ENCODE assay signal across 19 cellular contexts in the genomic region with DNA sequence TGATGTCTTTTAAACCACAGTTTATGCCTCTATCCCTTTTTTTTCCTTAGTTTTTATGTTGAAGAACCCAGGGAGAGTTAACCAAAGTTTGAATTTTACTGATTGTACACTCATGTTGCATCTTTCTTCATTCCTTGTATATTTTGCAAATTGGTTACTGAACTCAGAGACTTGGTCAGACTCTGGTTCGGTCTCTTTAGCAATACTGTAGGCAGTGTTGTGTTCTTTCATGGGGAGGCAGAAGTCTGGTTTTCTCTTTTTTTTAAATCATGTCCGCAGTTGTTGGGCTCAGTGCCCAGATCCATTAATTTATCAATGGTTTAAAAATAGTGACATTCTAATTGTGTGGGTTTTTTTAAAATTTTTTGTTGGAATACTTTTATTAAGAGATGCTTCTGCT. TPM values are rescaled to one million over a fixed set of nuclear protein-coding genes. Genes with fewer than 3 reads are reported as not detected.
A peak's percentile ranks its signal among the peaks of the same experiment; 100 is the strongest.
DNase-seq lines count a peak whose midpoint lies in the region; ATAC-seq, FAIRE-seq and TF ChIP-seq lines count a peak whose summit lies in the region.
"Had no signal": no experiment of that assay in that cellular context is flagged by ENCODE, and none has a peak within 500 bp of the region (broad histone marks: within the 10 kb centered on the region; RNA-seq: fewer than 3 reads in every experiment).

No MANE protein-coding gene starts in this region.

- H3K4me1 ChIP-seq in right lobe of liver (peaks cover 2 to 29% (median 11%) of the 10 kb centered on the region in 4 donors), HepG2 (ENCODE audit: insufficient read depth, low read length) (0 out of 2 replicates have a peak, but pooled peaks cover 10% of the 10 kb centered on the region), stomach (peaks cover 17 to 96% (median 65%) of the 10 kb centered on the region in 4 donors)
- peaks cover 0 to 6% of the 10 kb centered on the region in 2 donors for H3K4me1 ChIP-seq in naive thymus-derived CD4-positive, alpha-beta T cell (ENCODE audit: control insufficient read depth in 2 of 2, insufficient read depth in 2 of 2, low read length in 2 of 2)
- H3K4me1 ChIP-seq: neural progenitor cell had no signal

- no peak overlapping the region for H2AFZ ChIP-seq in HepG2 (ENCODE audit: low read length)
- H2AFZ ChIP-seq: neural progenitor cell had no signal

- H3K4me3 Mint-ChIP-seq in central memory CD8-positive, alpha-beta T cell: no peak overlapping the region
- peak overlapping the region in 2 of 10 donors; percentile 14 to 17 for H3K4me3 Mint-ChIP-seq in naive thymus-derived CD4-positive, alpha-beta T cell
- H3K4me3 Mint-ChIP-seq: CD4-positive, CD25-positive, alpha-beta regulatory T cell; endodermal cell; neural progenitor cell had no signal

- H3K27ac ChIP-seq in right lobe of liver (no peak overlapping the region), HepG2 (ENCODE audit: extremely low read length, insufficient read depth, low read length) (no peak overlapping the region), stomach (no peak overlapping the region)
- no peak overlapping the region for H3K27ac ChIP-seq in naive thymus-derived CD4-positive, alpha-beta T cell (ENCODE audit: low read depth, low read length)
- H3K27ac ChIP-seq: ascending aorta, neural progenitor cell, RWPE1 had no signal

- no TSS peak for BruUV-seq in HepG2 (replicated peaks; lab: Mats Ljungman, UMichigan)

- TF ChIP-seq CTCF in right lobe of liver (IDR thresholded peaks at IDR 0.05): no peak
- TF ChIP-seq CTCF in HepG2 (CRISPR knock-in tag; IDR thresholded peaks at IDR 0.05): no peak
- no peak for TF ChIP-seq CTCF in stomach (IDR thresholded peaks at IDR 0.05)

- H3K9me3 Mint-ChIP-seq in central memory CD8-positive, alpha-beta T cell: no peaks in the 10 kb centered on the region
- no peaks in the 10 kb centered on the region for H3K9me3 Mint-ChIP-seq in naive thymus-derived CD4-positive, alpha-beta T cell
- H3K9me3 Mint-ChIP-seq: CD4-positive, CD25-positive, alpha-beta regulatory T cell; endodermal cell had no signal

- DNase-seq in right lobe of liver (no peak), HepG2 (ENCODE audit: low spot score) (no peak), stomach (no peak), NCI-H524 treated with DMSO at 0.1 percent for 48 hours (lab: John Stamatoyannopoulos, UW) (no peak), T1000 (lab: John Stamatoyannopoulos, UW) (no peak)
- no peak for DNase-seq in central memory CD8-positive, alpha-beta T cell (ENCODE audit: low spot score in 2 of 2)
- no peak for DNase-seq in naive thymus-derived CD4-positive, alpha-beta T cell
- DNase-seq: CD4-positive, CD25-positive, alpha-beta regulatory T cell; DMS79 treated with DMSO at 0.1 percent for 48 hours; endodermal cell; kidney; mesendoderm; NCI-H1092; NCI-H2081 treated with DMSO at 0.1 percent for 48 hours had no signal

- H3K27ac Mint-ChIP-seq in central memory CD8-positive, alpha-beta T cell (ENCODE audit: low read depth): peak overlapping the region; percentile 70
- H3K27ac Mint-ChIP-seq in naive thymus-derived CD4-positive, alpha-beta T cell: peak overlapping the region in 6 of 9 donors; percentile 12 to 66 (median 28)
- H3K27ac Mint-ChIP-seq: endodermal cell, neural progenitor cell had no signal

- no peaks in the 10 kb centered on the region for H3K27me3 ChIP-seq in right lobe of liver
- H3K27me3 ChIP-seq in HepG2 (ENCODE audit: control insufficient read depth in 1 of 2, insufficient read depth in 2 of 2, low read length in 2 of 2): no peaks in the 10 kb centered on the region
- H3K27me3 ChIP-seq in naive thymus-derived CD4-positive, alpha-beta T cell (ENCODE audit: control insufficient read depth in 2 of 2, insufficient read depth in 2 of 2, low read length in 2 of 2): no peaks in the 10 kb centered on the region
- H3K27me3 ChIP-seq in stomach: no peaks in the 10 kb centered on the region
- H3K27me3 ChIP-seq: ascending aorta, neural progenitor cell had no signal

- H3K27me3 Mint-ChIP-seq in central memory CD8-positive, alpha-beta T cell: no peaks in the 10 kb centered on the region
- H3K27me3 Mint-ChIP-seq in naive thymus-derived CD4-positive, alpha-beta T cell: no peaks in the 10 kb centered on the region
- H3K27me3 Mint-ChIP-seq: CD4-positive, CD25-positive, alpha-beta regulatory T cell had no signal

- 18% methylated on average over 2 of the region's 2 CpGs for WGBS in right lobe of liver (ENCODE audit: insufficient coverage, low coverage, low lambda C conversion rate, missing lambda C conversion rate)
- WGBS in HepG2 (ENCODE audit: low lambda C conversion rate): 95% methylated on average over 2 of the region's 2 CpGs
- WGBS in stomach, 5 donors: 21 to 33% (median 25%) methylated on average over 2 of the region's 2 CpGs

- POLR2A ChIA-PET in HepG2 (lab: Yijun Ruan, JAX): no interaction called here
- POLR2A ChIA-PET in naive thymus-derived CD4-positive, alpha-beta T cell (lab: Charles Lee): no interaction called here

- TF ChIP-seq RAD21 in HepG2 (CRISPR knock-in tag; IDR thresholded peaks at IDR 0.05): no peak

- intact Hi-C loops in right lobe of liver (cut with DNase I) (no loop called here), HepG2 (cut with micrococcal nuclease; ENCODE audit: unreplicated experiment) (no loop called here), stomach (cut with DNase I; ENCODE audit: low total_unique reads) (no loop called here)
- intact Hi-C loops in naive thymus-derived CD4-positive, alpha-beta T cell (cut with micrococcal nuclease): no loop called here

- H3K36me3 ChIP-seq in right lobe of liver (no peaks in the 10 kb centered on the region), HepG2 (replicated peaks in 1 of 2; ENCODE audit: control insufficient read depth in 1 of 2, insufficient read depth in 2 of 2, low read length in 2 of 2) (0 out of 5 replicates have a peak, but pooled peaks cover 0 to 5% of the 10 kb centered on the region in 2 experiments), stomach (no peaks in the 10 kb centered on the region)
- no peaks in the 10 kb centered on the region for H3K36me3 ChIP-seq in naive thymus-derived CD4-positive, alpha-beta T cell (ENCODE audit: control insufficient read depth in 2 of 3, insufficient read depth in 3 of 3, low read length in 3 of 3)
- H3K36me3 ChIP-seq: ascending aorta, neural progenitor cell had no signal

- peaks cover 95% of the 10 kb centered on the region for H3K79me2 ChIP-seq in HepG2 (ENCODE audit: insufficient read depth, low read length)

- no peak overlapping the region for H3K4me2 ChIP-seq in HepG2 (ENCODE audit: low read depth, low read length)
- H3K4me2 ChIP-seq: neural progenitor cell had no signal

- H4K20me1 ChIP-seq in HepG2 (ENCODE audit: insufficient read depth, low read length): peaks cover 31% of the 10 kb centered on the region

- in situ Hi-C loops in HepG2 (cut with HindIII; ENCODE audit: extremely low pct_ligation_motif_present, low pct_unique_long_range_greater_than_20kb): no loop called here

- no peak overlapping the region for H3K9ac ChIP-seq in HepG2 (ENCODE audit: insufficient read depth, low read depth, low read length)
- H3K9ac ChIP-seq: neural progenitor cell had no signal

- H3K9me3 ChIP-seq in right lobe of liver (no peaks in the 10 kb centered on the region), HepG2 (ENCODE audit: low read length) (no peaks in the 10 kb centered on the region), stomach (no peaks in the 10 kb centered on the region)
- H3K9me3 ChIP-seq in naive thymus-derived CD4-positive, alpha-beta T cell (ENCODE audit: control insufficient read depth in 2 of 3, low read length in 3 of 3): no peaks in the 10 kb centered on the region
- H3K9me3 ChIP-seq: ascending aorta had no signal

- TF ChIP-seq POLR2A in right lobe of liver (IDR thresholded peaks at IDR 0.05) (no peak), HepG2 (IDR thresholded peaks at IDR 0.05; ENCODE audit: insufficient read depth in 1 of 2, low read depth in 2 of 2, low read length in 2 of 2) (no peak), stomach (IDR thresholded peaks at IDR 0.05) (no peak)

- H3K36me3 Mint-ChIP-seq in central memory CD8-positive, alpha-beta T cell (ENCODE audit: insufficient read depth): peaks cover 2% of the 10 kb centered on the region
- H3K36me3 Mint-ChIP-seq in naive thymus-derived CD4-positive, alpha-beta T cell: peaks cover 0 to 12% (median 0%) of the 10 kb centered on the region in 5 donors

- ATAC-seq in right lobe of liver (peak in 3 of 4 donors; percentile 13 to 38 (median 33)), HepG2 (no peak), GM21737 (IDR thresholded peaks at IDR 0.05; ENCODE audit: unreplicated experiment) (no peak)
- no peak for ATAC-seq in central memory CD8-positive, alpha-beta T cell (replicated peaks; ENCODE audit: extremely low read depth, poor library complexity, severe bottlenecking)
- ATAC-seq in naive thymus-derived CD4-positive, alpha-beta T cell: no peak

- peaks cover 46% of the 10 kb centered on the region for H3K4me1 Mint-ChIP-seq in central memory CD8-positive, alpha-beta T cell
- H3K4me1 Mint-ChIP-seq in naive thymus-derived CD4-positive, alpha-beta T cell: peaks cover 21 to 79% (median 62%) of the 10 kb centered on the region in 7 donors

- CTCF ChIA-PET in HepG2 (lab: Yijun Ruan, JAX; ENCODE audit: low intra/inter-chr PET ratio, low total read pairs): no interaction called here
- CTCF ChIA-PET in naive thymus-derived CD4-positive, alpha-beta T cell (lab: Charles Lee): no interaction called here

- no peak for FAIRE-seq in HepG2 (lab: Jason Lieb, UNC)
- FAIRE-seq: kidney had no signal

- H3K4me3 ChIP-seq in right lobe of liver (no peak overlapping the region), HepG2 (replicated peaks in 1 of 3; ENCODE audit: insufficient read depth in 1 of 3, low read depth in 2 of 3, low read length in 3 of 3) (no peak overlapping the region), stomach (no peak overlapping the region)
- H3K4me3 ChIP-seq in naive thymus-derived CD4-positive, alpha-beta T cell (ENCODE audit: low read length): no peak overlapping the region
- H3K4me3 ChIP-seq: ascending aorta, neural progenitor cell had no signal

- TF ChIP-seq EP300 in HepG2 (IDR thresholded peaks at IDR 0.05; ENCODE audit: low read depth in 2 of 2, low read length in 2 of 2) (no peak), HepG2 (CRISPR knock-in tag; IDR thresholded peaks at IDR 0.05; ENCODE audit: borderline replicate concordance) (no peak), stomach (IDR thresholded peaks at IDR 0.05) (no peak)

RNA-seq across cellular contexts. Expression of a gene that starts 23.4 kb away (rescaled TPM):
- total RNA-seq in right lobe of liver (10 to 100 TPM; 21.1 to 27.4 (median 21.8) TPM), HepG2 (2016; rRNA removed; fragmentation: Illumina TruSeq; extraction: Trizol) (14.8 and 19.5 TPM in 2 replicates), stomach (100 to 1,000 TPM in 1 of 5 donors, 10 to 100 TPM in 3, 1 to 10 TPM in 1; 6.4 to 117 (median 25.9) TPM)
- 8.2 and 8.4 TPM in 2 replicates for total RNA-seq in HepG2 (2016; cell fraction: cytosol; rRNA removed; fragmentation: Illumina TruSeq; extraction: Trizol; ENCODE audit: low read depth)
- 14.3 and 18.8 TPM in 2 replicates for total RNA-seq in HepG2 (2016; cell fraction: insoluble cytoplasmic fraction; rRNA removed; fragmentation: Illumina TruSeq; extraction: Trizol)
- 23.3 and 24.0 TPM in 2 replicates for total RNA-seq in HepG2 (2016; cell fraction: membrane; rRNA removed; fragmentation: Illumina TruSeq; extraction: Trizol)
- total RNA-seq in HepG2 (2016; cell fraction: nucleus; rRNA removed; fragmentation: Illumina TruSeq; extraction: Trizol): 14.3 and 16.5 TPM in 2 replicates
- polyA plus RNA-seq in HepG2 (2011; rRNA removed) (17.2 and 20.9 TPM in 2 replicates), stomach (10 to 100 TPM; 14.1 to 28.6 (median 14.9) TPM)
- 13.0 and 19.2 TPM in 2 replicates for polyA plus RNA-seq in HepG2 (2011; cell fraction: cytosol; rRNA removed)
- 9.8 and 12.5 TPM in 2 replicates for polyA plus RNA-seq in HepG2 (2011; cell fraction: nucleus; rRNA removed)
- 38.4 and 43.1 TPM in 2 replicates for polyA plus RNA-seq in HepG2 (2012)
- polyA plus RNA-seq in HepG2 (2016; cell fraction: cytosol; fragmentation: Illumina TruSeq; extraction: Trizol; ENCODE audit: low read depth): 13.9 and 16.1 TPM in 2 replicates
- polyA plus RNA-seq in HepG2 (2016; cell fraction: insoluble cytoplasmic fraction; fragmentation: Illumina TruSeq; extraction: Trizol; ENCODE audit: low read depth): 31.1 and 35.9 TPM in 2 replicates
- 27.4 and 28.5 TPM in 2 replicates for polyA plus RNA-seq in HepG2 (2016; cell fraction: membrane; fragmentation: Illumina TruSeq; extraction: Trizol; ENCODE audit: low read depth)
- polyA plus RNA-seq in HepG2 (2016; cell fraction: nucleus; fragmentation: Illumina TruSeq; extraction: Trizol; ENCODE audit: insufficient read depth, low read depth): 23.2 and 25.6 TPM in 2 replicates
- 14.9 and 19.7 TPM in 2 replicates for polyA minus RNA-seq in HepG2 (2011; rRNA and poly(A)+ RNA removed; ENCODE audit: low replicate concordance)
- 23.7 and 26.6 TPM in 2 replicates for polyA minus RNA-seq in HepG2 (2011; cell fraction: cytosol; rRNA and poly(A)+ RNA removed)
- polyA minus RNA-seq in HepG2 (2011; cell fraction: nucleus; rRNA and poly(A)+ RNA removed): 27.5 and 27.8 TPM in 2 replicates
- 10 to 100 TPM; 27.2 to 40.8 (median 32.0) TPM for total RNA-seq in naive thymus-derived CD4-positive, alpha-beta T cell
- 10 to 100 TPM; 16.9 TPM for polyA plus RNA-seq in naive thymus-derived CD4-positive, alpha-beta T cell

RNA-seq across cellular contexts. Expression of a gene that starts 45.0 kb away (rescaled TPM):
- total RNA-seq in right lobe of liver: 10 to 100 TPM in 1 of 6 experiments, 1 to 10 TPM in 4, under 1 TPM in 1; 0.93 to 18.0 (median 3.8) TPM
- not detected in 2 replicates for total RNA-seq in HepG2 (2016; rRNA removed; fragmentation: Illumina TruSeq; extraction: Trizol)
- not detected in 2 replicates for total RNA-seq in HepG2 (2016; cell fraction: cytosol; rRNA removed; fragmentation: Illumina TruSeq; extraction: Trizol; ENCODE audit: low read depth)
- not detected in 2 replicates for total RNA-seq in HepG2 (2016; cell fraction: insoluble cytoplasmic fraction; rRNA removed; fragmentation: Illumina TruSeq; extraction: Trizol)
- total RNA-seq in HepG2 (2016; cell fraction: membrane; rRNA removed; fragmentation: Illumina TruSeq; extraction: Trizol): not detected in 2 replicates
- not detected in 2 replicates for total RNA-seq in HepG2 (2016; cell fraction: nucleus; rRNA removed; fragmentation: Illumina TruSeq; extraction: Trizol)
- polyA plus RNA-seq in HepG2 (2011; rRNA removed): not detected in 2 replicates
- polyA plus RNA-seq in HepG2 (2011; cell fraction: cytosol; rRNA removed): not detected in 2 replicates
- polyA plus RNA-seq in HepG2 (2011; cell fraction: nucleus; rRNA removed): not detected in 2 replicates
- polyA plus RNA-seq in HepG2 (2012): not detected in 2 replicates
- not detected in 2 replicates for polyA plus RNA-seq in HepG2 (2016; cell fraction: cytosol; fragmentation: Illumina TruSeq; extraction: Trizol; ENCODE audit: low read depth)
- polyA plus RNA-seq in HepG2 (2016; cell fraction: insoluble cytoplasmic fraction; fragmentation: Illumina TruSeq; extraction: Trizol; ENCODE audit: low read depth): not detected in 2 replicates
- not detected in 2 replicates for polyA plus RNA-seq in HepG2 (2016; cell fraction: membrane; fragmentation: Illumina TruSeq; extraction: Trizol; ENCODE audit: low read depth)
- not detected in 2 replicates for polyA plus RNA-seq in HepG2 (2016; cell fraction: nucleus; fragmentation: Illumina TruSeq; extraction: Trizol; ENCODE audit: insufficient read depth, low read depth)
- polyA minus RNA-seq in HepG2 (2011; rRNA and poly(A)+ RNA removed; ENCODE audit: low replicate concordance): not detected in 2 replicates
- not detected in 2 replicates for polyA minus RNA-seq in HepG2 (2011; cell fraction: cytosol; rRNA and poly(A)+ RNA removed)
- not detected in 2 replicates for polyA minus RNA-seq in HepG2 (2011; cell fraction: nucleus; rRNA and poly(A)+ RNA removed)
- total RNA-seq in naive thymus-derived CD4-positive, alpha-beta T cell: 1 to 10 TPM in 1 of 5 experiments, not detected in 4; 2.5 TPM
- not detected for polyA plus RNA-seq in naive thymus-derived CD4-positive, alpha-beta T cell
- total RNA-seq in stomach: 10 to 100 TPM in 2 of 5 donors, 1 to 10 TPM in 2, not detected in 1; 1.8 to 91.2 (median 11.6) TPM
- 10 to 100 TPM; 10.7 to 68.1 (median 21.9) TPM for polyA plus RNA-seq in stomach
- total RNA-seq: ascending aorta; CD4-positive, CD25-positive, alpha-beta regulatory T cell; endodermal cell; NCI-H460 had no signal
- polyA plus RNA-seq: CD4-positive, CD25-positive, alpha-beta regulatory T cell had no signal

Comparison
In these comparisons a context has a peak if more than half of its experiments do, and no peak if none do; other contexts are left out.
1. ATAC-seq: peak in right lobe of liver (3 of 4); none in HepG2 (single experiment), central memory CD8-positive, alpha-beta T cell (single experiment), naive thymus-derived CD4-positive, alpha-beta T cell (single experiment) and GM21737 (single experiment).